Comparison of ENCODE assay signal across 1 cellular context in genomic region chr16:81841709-81842108, GRCh38.
A peak's percentile ranks its signal among the peaks of the same experiment; 100 is the strongest.
TF ChIP-seq lines count a peak whose summit lies in the region.

No MANE protein-coding gene starts in this region.

TF ChIP-seq in GM12878, 131 proteins besides CTCF, POLR2A, EP300 and RAD21 (continued from another document):
- TF ChIP-seq, protein P1, sequence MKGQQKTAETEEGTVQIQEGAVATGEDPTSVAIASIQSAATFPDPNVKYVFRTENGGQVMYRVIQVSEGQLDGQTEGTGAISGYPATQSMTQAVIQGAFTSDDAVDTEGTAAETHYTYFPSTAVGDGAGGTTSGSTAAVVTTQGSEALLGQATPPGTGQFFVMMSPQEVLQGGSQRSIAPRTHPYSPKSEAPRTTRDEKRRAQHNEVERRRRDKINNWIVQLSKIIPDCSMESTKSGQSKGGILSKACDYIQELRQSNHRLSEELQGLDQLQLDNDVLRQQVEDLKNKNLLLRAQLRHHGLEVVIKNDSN (IDR thresholded peaks at IDR 0.05; ENCODE audit: borderline replicate concordance, extremely low read length, insufficient read depth, low read depth, low read length) = peak; percentile 33
- TF ChIP-seq TCF3 (IDR thresholded peaks at IDR 0.05; ENCODE audit: borderline replicate concordance, insufficient read depth, low read depth, low read length) (peak; percentile 59; the same call in 1 of the 2 replicates), MLLT1 (IDR thresholded peaks at IDR 0.05) (peak; percentile 55; the same call in 1 of the 2 replicates), SREBF2 (IDR thresholded peaks at IDR 0.05; ENCODE audit: low read length) (no peak), CHD1 (IDR thresholded peaks at IDR 0.05; ENCODE audit: low read depth, low read length) (no peak), RFX5 (IDR thresholded peaks at IDR 0.05; ENCODE audit: low read depth, low read length) (no peak), KDM1A (IDR thresholded peaks at IDR 0.05; ENCODE audit: borderline replicate concordance) (no peak), ATF7 (IDR thresholded peaks at IDR 0.05; ENCODE audit: low read depth) (peak; percentile 71), BHLHE40 (IDR thresholded peaks at IDR 0.05; ENCODE audit: borderline replicate concordance in 1 of 2, low read depth in 2 of 2, low read length in 1 of 2) (peak in 1 of 2 experiments; percentile 49; a peak in 2 of 4 replicates), CUX1 (IDR thresholded peaks at IDR 0.05; ENCODE audit: insufficient replicate concordance, low read depth, low read length) (no peak), SMARCA5 (IDR thresholded peaks at IDR 0.05) (no peak), FOXM1 (IDR thresholded peaks at IDR 0.05; ENCODE audit: low read depth, low read length) (no peak), CBFB (IDR thresholded peaks at IDR 0.05; ENCODE audit: low read depth) (no peak; the same call in 1 of the 2 replicates), POLR2AphosphoS5 (IDR thresholded peaks at IDR 0.05; ENCODE audit: low read length) (no peak), TBL1XR1 (IDR thresholded peaks at IDR 0.05; ENCODE audit: low read depth, low read length) (no peak), CREB1 (IDR thresholded peaks at IDR 0.05; ENCODE audit: low read depth) (no peak; the same call in 1 of the 2 replicates)
- TF ChIP-seq, protein P2, sequence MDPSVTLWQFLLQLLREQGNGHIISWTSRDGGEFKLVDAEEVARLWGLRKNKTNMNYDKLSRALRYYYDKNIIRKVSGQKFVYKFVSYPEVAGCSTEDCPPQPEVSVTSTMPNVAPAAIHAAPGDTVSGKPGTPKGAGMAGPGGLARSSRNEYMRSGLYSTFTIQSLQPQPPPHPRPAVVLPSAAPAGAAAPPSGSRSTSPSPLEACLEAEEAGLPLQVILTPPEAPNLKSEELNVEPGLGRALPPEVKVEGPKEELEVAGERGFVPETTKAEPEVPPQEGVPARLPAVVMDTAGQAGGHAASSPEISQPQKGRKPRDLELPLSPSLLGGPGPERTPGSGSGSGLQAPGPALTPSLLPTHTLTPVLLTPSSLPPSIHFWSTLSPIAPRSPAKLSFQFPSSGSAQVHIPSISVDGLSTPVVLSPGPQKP (IDR thresholded peaks at IDR 0.05; ENCODE audit: low read depth, low read length) = no peak
